ENCODE assay signal across 2 cellular contexts in the genomic region with DNA sequence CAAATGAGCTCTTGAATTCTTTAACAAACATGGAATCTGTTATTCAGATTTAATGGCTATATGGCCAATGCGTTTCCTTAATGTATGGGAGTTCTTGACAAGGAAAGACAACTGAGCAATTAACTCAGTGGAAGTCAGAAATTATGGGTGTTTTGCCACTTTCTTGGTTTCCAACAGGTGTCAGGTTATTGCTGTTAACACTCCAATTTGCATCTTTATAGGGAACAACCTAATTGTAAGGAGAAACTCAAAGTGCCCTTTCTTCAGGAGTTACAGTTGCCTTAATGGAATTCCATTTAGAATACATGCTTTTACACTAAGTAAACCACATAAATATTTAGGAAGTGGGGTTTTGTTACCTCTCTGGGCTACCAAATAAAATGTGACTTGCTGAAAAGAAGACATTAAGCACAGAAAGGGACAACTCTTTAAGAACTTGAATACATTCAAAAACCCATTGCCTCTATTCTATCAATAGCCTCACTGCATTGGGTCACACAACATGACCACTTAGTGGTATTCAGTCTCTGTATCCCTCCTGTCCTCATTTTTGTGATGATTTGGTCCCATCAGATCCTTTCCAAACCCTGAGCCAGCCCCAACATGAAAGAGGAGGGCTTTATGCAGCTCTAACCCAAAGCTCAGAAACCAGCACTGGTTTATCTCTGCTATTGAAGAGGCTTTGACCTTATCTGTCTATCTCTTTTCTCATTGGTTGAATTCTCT.
TF ChIP-seq lines count a peak whose summit lies in the region.

No MANE protein-coding gene starts in this region.

TF ChIP-seq in IMR-90, 13 proteins besides CTCF, POLR2A, EP300 and RAD21:
- TF ChIP-seq, protein P1, sequence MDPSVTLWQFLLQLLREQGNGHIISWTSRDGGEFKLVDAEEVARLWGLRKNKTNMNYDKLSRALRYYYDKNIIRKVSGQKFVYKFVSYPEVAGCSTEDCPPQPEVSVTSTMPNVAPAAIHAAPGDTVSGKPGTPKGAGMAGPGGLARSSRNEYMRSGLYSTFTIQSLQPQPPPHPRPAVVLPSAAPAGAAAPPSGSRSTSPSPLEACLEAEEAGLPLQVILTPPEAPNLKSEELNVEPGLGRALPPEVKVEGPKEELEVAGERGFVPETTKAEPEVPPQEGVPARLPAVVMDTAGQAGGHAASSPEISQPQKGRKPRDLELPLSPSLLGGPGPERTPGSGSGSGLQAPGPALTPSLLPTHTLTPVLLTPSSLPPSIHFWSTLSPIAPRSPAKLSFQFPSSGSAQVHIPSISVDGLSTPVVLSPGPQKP (IDR thresholded peaks at IDR 0.05; ENCODE audit: borderline replicate concordance, low read depth, low read length): no peak
- TF ChIP-seq MAFK (IDR thresholded peaks at IDR 0.05; ENCODE audit: low read depth, low read length) (no peak), MXI1 (IDR thresholded peaks at IDR 0.05; ENCODE audit: borderline replicate concordance, low read depth, low read length) (no peak), CEBPB (IDR thresholded peaks at IDR 0.05; ENCODE audit: low read depth, low read length) (no peak), RFX5 (IDR thresholded peaks at IDR 0.05; ENCODE audit: low read depth, low read length) (no peak), FOS (IDR thresholded peaks at IDR 0.05; ENCODE audit: low read depth, low read length) (no peak), RCOR1 (IDR thresholded peaks at IDR 0.05; ENCODE audit: insufficient replicate concordance, low read length) (no peak)
- TF ChIP-seq, protein P2, sequence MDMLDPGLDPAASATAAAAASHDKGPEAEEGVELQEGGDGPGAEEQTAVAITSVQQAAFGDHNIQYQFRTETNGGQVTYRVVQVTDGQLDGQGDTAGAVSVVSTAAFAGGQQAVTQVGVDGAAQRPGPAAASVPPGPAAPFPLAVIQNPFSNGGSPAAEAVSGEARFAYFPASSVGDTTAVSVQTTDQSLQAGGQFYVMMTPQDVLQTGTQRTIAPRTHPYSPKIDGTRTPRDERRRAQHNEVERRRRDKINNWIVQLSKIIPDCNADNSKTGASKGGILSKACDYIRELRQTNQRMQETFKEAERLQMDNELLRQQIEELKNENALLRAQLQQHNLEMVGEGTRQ (IDR thresholded peaks at IDR 0.05; ENCODE audit: low read depth, low read length): no peak

TF ChIP-seq in H1, 55 proteins besides CTCF, POLR2A, EP300 and RAD21:
- TF ChIP-seq CTBP2 (IDR thresholded peaks at IDR 0.05; ENCODE audit: borderline replicate concordance, insufficient read depth, insufficient read length, low read length): no peak
- TF ChIP-seq POLR2AphosphoS5 (IDR thresholded peaks at IDR 0.05; ENCODE audit: low read depth, low read length): no peak
- no peak for TF ChIP-seq SP4 (IDR thresholded peaks at IDR 0.05; ENCODE audit: low read length)
- TF ChIP-seq SAP30 (IDR thresholded peaks at IDR 0.05; ENCODE audit: insufficient read depth, insufficient replicate concordance, low read length): no peak
- TF ChIP-seq MAFK (IDR thresholded peaks at IDR 0.05; ENCODE audit: low read depth, low read length): no peak
- no peak for TF ChIP-seq JUND (IDR thresholded peaks at IDR 0.05; ENCODE audit: low read length)
- TF ChIP-seq, protein P2 (IDR thresholded peaks at IDR 0.05; ENCODE audit: low read length): no peak
- TF ChIP-seq KDM5A (IDR thresholded peaks at IDR 0.05; ENCODE audit: low read length): no peak
- TF ChIP-seq ASH2L (IDR thresholded peaks at IDR 0.05; ENCODE audit: low read length): no peak
- TF ChIP-seq TEAD4 (IDR thresholded peaks at IDR 0.05; ENCODE audit: low read depth, low read length): no peak
- TF ChIP-seq CHD7 (IDR thresholded peaks at IDR 0.05; ENCODE audit: insufficient replicate concordance, low read length): no peak
- no peak for TF ChIP-seq SIRT6 (IDR thresholded peaks at IDR 0.05; ENCODE audit: low read length)
- no peak for TF ChIP-seq TAF7 (optimal IDR thresholded peaks at IDR 0.05; ENCODE audit: borderline replicate concordance, low read depth, low read length)
- TF ChIP-seq SRF (IDR thresholded peaks at IDR 0.05; ENCODE audit: low read depth, low read length): no peak
- no peak for TF ChIP-seq GABPA (IDR thresholded peaks at IDR 0.05; ENCODE audit: borderline replicate concordance, insufficient read depth, low read length)
- TF ChIP-seq SP2 (IDR thresholded peaks at IDR 0.05; ENCODE audit: low read length): no peak
